Comparison of ENCODE assay signal across 1 cellular context in the genomic region with DNA sequence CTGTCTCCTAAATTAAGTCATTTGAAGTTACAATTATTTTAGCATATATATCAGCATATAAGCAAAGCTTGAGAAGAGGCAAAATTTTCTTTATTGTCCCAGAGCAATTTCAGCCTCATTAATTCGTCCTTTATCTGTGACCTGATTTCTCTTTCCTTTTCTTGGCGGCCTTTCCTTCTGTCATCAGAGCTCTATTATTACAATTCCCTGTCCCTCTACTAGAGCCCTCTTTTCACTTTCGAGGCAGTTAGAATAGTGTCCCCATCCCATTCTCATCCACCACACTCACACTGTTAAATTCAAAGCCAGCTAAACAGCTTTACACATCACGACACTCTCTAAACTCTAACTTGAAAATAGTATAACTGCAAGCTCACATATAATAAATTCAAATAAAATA.
TF ChIP-seq lines count a peak whose summit lies in the region.

No MANE protein-coding gene starts in this region.

TF ChIP-seq in GM23338, 12 proteins besides CTCF, POLR2A, EP300 and RAD21 (continued from another document):
- TF ChIP-seq, protein P1, sequence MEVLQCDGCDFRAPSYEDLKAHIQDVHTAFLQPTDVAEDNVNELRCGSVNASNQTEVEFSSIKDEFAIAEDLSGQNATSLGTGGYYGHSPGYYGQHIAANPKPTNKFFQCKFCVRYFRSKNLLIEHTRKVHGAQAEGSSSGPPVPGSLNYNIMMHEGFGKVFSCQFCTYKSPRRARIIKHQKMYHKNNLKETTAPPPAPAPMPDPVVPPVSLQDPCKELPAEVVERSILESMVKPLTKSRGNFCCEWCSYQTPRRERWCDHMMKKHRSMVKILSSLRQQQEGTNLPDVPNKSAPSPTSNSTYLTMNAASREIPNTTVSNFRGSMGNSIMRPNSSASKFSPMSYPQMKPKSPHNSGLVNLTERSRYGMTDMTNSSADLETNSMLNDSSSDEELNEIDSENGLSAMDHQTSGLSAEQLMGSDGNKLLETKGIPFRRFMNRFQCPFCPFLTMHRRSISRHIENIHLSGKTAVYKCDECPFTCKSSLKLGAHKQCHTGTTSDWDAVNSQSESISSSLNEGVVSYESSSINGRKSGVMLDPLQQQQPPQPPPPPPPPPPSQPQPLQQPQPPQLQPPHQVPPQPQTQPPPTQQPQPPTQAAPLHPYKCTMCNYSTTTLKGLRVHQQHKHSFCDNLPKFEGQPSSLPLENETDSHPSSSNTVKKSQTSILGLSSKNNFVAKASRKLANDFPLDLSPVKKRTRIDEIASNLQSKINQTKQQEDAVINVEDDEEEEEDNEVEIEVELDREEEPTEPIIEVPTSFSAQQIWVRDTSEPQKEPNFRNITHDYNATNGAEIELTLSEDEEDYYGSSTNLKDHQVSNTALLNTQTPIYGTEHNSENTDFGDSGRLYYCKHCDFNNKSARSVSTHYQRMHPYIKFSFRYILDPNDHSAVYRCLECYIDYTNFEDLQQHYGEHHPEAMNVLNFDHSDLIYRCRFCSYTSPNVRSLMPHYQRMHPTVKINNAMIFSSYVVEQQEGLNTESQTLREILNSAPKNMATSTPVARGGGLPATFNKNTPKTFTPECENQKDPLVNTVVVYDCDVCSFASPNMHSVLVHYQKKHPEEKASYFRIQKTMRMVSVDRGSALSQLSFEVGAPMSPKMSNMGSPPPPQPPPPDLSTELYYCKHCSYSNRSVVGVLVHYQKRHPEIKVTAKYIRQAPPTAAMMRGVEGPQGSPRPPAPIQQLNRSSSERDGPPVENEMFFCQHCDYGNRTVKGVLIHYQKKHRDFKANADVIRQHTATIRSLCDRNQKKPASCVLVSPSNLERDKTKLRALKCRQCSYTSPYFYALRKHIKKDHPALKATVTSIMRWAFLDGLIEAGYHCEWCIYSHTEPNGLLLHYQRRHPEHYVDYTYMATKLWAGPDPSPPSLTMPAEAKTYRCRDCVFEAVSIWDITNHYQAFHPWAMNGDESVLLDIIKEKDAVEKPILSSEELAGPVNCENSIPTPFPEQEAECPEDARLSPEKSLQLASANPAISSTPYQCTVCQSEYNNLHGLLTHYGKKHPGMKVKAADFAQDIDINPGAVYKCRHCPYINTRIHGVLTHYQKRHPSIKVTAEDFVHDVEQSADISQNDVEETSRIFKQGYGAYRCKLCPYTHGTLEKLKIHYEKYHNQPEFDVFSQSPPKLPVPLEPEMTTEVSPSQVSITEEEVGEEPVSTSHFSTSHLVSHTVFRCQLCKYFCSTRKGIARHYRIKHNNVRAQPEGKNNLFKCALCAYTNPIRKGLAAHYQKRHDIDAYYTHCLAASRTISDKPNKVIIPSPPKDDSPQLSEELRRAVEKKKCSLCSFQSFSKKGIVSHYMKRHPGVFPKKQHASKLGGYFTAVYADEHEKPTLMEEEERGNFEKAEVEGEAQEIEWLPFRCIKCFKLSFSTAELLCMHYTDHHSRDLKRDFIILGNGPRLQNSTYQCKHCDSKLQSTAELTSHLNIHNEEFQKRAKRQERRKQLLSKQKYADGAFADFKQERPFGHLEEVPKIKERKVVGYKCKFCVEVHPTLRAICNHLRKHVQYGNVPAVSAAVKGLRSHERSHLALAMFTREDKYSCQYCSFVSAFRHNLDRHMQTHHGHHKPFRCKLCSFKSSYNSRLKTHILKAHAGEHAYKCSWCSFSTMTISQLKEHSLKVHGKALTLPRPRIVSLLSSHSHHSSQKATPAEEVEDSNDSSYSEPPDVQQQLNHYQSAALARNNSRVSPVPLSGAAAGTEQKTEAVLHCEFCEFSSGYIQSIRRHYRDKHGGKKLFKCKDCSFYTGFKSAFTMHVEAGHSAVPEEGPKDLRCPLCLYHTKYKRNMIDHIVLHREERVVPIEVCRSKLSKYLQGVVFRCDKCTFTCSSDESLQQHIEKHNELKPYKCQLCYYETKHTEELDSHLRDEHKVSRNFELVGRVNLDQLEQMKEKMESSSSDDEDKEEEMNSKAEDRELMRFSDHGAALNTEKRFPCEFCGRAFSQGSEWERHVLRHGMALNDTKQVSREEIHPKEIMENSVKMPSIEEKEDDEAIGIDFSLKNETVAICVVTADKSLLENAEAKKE (CRISPR knock-in tag; IDR thresholded peaks at IDR 0.05): no peak
- TF ChIP-seq EZH2 (IDR thresholded peaks at IDR 0.05; ENCODE audit: low read depth, unreplicated experiment) (no peak), POLR2AphosphoS5 (IDR thresholded peaks at IDR 0.05; ENCODE audit: low read depth) (no peak), NANOG (IDR thresholded peaks at IDR 0.05; ENCODE audit: borderline replicate concordance) (no peak)
- TF ChIP-seq, protein P2, sequence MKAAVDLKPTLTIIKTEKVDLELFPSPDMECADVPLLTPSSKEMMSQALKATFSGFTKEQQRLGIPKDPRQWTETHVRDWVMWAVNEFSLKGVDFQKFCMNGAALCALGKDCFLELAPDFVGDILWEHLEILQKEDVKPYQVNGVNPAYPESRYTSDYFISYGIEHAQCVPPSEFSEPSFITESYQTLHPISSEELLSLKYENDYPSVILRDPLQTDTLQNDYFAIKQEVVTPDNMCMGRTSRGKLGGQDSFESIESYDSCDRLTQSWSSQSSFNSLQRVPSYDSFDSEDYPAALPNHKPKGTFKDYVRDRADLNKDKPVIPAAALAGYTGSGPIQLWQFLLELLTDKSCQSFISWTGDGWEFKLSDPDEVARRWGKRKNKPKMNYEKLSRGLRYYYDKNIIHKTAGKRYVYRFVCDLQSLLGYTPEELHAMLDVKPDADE (IDR thresholded peaks at IDR 0.05): no peak
